ENCODE assay signal across 1 cellular context in the genomic region with DNA sequence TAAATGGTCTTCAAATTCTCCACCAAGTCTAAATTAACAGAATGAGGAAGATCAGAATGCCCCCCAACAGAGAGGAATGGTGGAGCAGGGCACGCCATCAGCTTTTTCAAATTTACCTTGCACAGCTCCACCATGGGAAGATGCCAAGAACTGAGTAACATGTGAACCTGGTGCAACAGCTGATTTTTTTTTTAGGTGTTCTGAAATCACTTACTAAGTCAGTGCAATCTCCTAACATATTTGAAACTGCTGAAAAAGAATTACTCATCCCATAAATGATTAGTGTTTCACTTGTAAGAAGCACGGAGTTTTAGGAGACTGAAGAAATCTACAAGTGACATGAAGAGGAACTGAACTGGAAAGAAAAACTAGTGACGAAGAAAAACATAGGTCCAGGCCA.
TF ChIP-seq lines count a peak whose summit lies in the region.

No MANE protein-coding gene starts in this region.

TF ChIP-seq in HEK293, 187 proteins besides CTCF, POLR2A, EP300 and RAD21 (continued from another document and continues in another):
- TF ChIP-seq, protein P1, sequence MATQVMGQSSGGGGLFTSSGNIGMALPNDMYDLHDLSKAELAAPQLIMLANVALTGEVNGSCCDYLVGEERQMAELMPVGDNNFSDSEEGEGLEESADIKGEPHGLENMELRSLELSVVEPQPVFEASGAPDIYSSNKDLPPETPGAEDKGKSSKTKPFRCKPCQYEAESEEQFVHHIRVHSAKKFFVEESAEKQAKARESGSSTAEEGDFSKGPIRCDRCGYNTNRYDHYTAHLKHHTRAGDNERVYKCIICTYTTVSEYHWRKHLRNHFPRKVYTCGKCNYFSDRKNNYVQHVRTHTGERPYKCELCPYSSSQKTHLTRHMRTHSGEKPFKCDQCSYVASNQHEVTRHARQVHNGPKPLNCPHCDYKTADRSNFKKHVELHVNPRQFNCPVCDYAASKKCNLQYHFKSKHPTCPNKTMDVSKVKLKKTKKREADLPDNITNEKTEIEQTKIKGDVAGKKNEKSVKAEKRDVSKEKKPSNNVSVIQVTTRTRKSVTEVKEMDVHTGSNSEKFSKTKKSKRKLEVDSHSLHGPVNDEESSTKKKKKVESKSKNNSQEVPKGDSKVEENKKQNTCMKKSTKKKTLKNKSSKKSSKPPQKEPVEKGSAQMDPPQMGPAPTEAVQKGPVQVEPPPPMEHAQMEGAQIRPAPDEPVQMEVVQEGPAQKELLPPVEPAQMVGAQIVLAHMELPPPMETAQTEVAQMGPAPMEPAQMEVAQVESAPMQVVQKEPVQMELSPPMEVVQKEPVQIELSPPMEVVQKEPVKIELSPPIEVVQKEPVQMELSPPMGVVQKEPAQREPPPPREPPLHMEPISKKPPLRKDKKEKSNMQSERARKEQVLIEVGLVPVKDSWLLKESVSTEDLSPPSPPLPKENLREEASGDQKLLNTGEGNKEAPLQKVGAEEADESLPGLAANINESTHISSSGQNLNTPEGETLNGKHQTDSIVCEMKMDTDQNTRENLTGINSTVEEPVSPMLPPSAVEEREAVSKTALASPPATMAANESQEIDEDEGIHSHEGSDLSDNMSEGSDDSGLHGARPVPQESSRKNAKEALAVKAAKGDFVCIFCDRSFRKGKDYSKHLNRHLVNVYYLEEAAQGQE (tag by site-specific recombination; IDR thresholded peaks at IDR 0.05), result no peak
- TF ChIP-seq KLF7 (tag by site-specific recombination; IDR thresholded peaks at IDR 0.05; ENCODE audit: borderline replicate concordance) (no peak), GLI4 (tag by site-specific recombination; IDR thresholded peaks at IDR 0.05) (no peak), ZNF530 (tag by site-specific recombination; IDR thresholded peaks at IDR 0.05; ENCODE audit: low read depth) (no peak), ZBTB26 (tag by site-specific recombination; optimal IDR thresholded peaks at IDR 0.05) (no peak), ZNF623 (tag by site-specific recombination; IDR thresholded peaks at IDR 0.05) (no peak), ZNF677 (tag by site-specific recombination; IDR thresholded peaks at IDR 0.05) (no peak), SCRT1 (tag by site-specific recombination; IDR thresholded peaks at IDR 0.05; ENCODE audit: borderline replicate concordance) (peak; percentile 90), ZNF645 (tag by site-specific recombination; IDR thresholded peaks at IDR 0.05) (no peak), ZNF37A (tag by site-specific recombination; IDR thresholded peaks at IDR 0.05) (no peak), SCRT2 (tag by site-specific recombination; IDR thresholded peaks at IDR 0.05) (peak; percentile 96), PRDM10 (tag by site-specific recombination; IDR thresholded peaks at IDR 0.05) (no peak), PRDM1 (tag by site-specific recombination; IDR thresholded peaks at IDR 0.05) (peak; percentile 23), ZNF423 (tag by site-specific recombination; IDR thresholded peaks at IDR 0.05) (no peak), ZNF660 (tag by site-specific recombination; IDR thresholded peaks at IDR 0.05) (no peak), ZNF629 (tag by site-specific recombination; IDR thresholded peaks at IDR 0.05) (peak; percentile 78), ZNF341 (tag by site-specific recombination; IDR thresholded peaks at IDR 0.05; ENCODE audit: low read depth) (no peak), ZNF670 (tag by site-specific recombination; IDR thresholded peaks at IDR 0.05; ENCODE audit: low read depth) (no peak), PRDM4 (tag by site-specific recombination; IDR thresholded peaks at IDR 0.05) (peak; percentile 88), ZNF266 (tag by site-specific recombination; IDR thresholded peaks at IDR 0.05; ENCODE audit: low read depth) (no peak), PRDM6 (tag by site-specific recombination; IDR thresholded peaks at IDR 0.05) (peak; percentile 90), ZBTB7A (tag by site-specific recombination; IDR thresholded peaks at IDR 0.05; ENCODE audit: low read depth) (no peak), AEBP2 (tag by site-specific recombination; IDR thresholded peaks at IDR 0.05; ENCODE audit: borderline replicate concordance) (no peak), ZNF175 (tag by site-specific recombination; IDR thresholded peaks at IDR 0.05) (no peak), ZNF2 (tag by site-specific recombination; IDR thresholded peaks at IDR 0.05) (no peak), SP7 (tag by site-specific recombination; IDR thresholded peaks at IDR 0.05) (0 out of 2 replicates have a peak, but pooled peaks have one; percentile 16), ZNF114 (tag by site-specific recombination; IDR thresholded peaks at IDR 0.05) (no peak), ZNF426 (tag by site-specific recombination; IDR thresholded peaks at IDR 0.05) (no peak), FEZF1 (tag by site-specific recombination; IDR thresholded peaks at IDR 0.05) (no peak), EGR2 (tag by site-specific recombination; IDR thresholded peaks at IDR 0.05; ENCODE audit: low read depth) (no peak), ZBTB21 (tag by site-specific recombination; IDR thresholded peaks at IDR 0.05) (no peak), ZBTB20 (tag by site-specific recombination; IDR thresholded peaks at IDR 0.05) (no peak), ZSCAN16 (tag by site-specific recombination; IDR thresholded peaks at IDR 0.05) (peak; percentile 84; the same call in 1 of the 2 replicates), ZNF610 (tag by site-specific recombination; IDR thresholded peaks at IDR 0.05; ENCODE audit: borderline replicate concordance) (no peak), ZNF843 (tag by site-specific recombination; IDR thresholded peaks at IDR 0.05) (no peak)
- TF ChIP-seq, protein P2, sequence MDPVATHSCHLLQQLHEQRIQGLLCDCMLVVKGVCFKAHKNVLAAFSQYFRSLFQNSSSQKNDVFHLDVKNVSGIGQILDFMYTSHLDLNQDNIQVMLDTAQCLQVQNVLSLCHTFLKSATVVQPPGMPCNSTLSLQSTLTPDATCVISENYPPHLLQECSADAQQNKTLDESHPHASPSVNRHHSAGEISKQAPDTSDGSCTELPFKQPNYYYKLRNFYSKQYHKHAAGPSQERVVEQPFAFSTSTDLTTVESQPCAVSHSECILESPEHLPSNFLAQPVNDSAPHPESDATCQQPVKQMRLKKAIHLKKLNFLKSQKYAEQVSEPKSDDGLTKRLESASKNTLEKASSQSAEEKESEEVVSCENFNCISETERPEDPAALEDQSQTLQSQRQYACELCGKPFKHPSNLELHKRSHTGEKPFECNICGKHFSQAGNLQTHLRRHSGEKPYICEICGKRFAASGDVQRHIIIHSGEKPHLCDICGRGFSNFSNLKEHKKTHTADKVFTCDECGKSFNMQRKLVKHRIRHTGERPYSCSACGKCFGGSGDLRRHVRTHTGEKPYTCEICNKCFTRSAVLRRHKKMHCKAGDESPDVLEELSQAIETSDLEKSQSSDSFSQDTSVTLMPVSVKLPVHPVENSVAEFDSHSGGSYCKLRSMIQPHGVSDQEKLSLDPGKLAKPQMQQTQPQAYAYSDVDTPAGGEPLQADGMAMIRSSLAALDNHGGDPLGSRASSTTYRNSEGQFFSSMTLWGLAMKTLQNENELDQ (tag by site-specific recombination; IDR thresholded peaks at IDR 0.05; ENCODE audit: low read depth), result no peak
- TF ChIP-seq, protein P3, sequence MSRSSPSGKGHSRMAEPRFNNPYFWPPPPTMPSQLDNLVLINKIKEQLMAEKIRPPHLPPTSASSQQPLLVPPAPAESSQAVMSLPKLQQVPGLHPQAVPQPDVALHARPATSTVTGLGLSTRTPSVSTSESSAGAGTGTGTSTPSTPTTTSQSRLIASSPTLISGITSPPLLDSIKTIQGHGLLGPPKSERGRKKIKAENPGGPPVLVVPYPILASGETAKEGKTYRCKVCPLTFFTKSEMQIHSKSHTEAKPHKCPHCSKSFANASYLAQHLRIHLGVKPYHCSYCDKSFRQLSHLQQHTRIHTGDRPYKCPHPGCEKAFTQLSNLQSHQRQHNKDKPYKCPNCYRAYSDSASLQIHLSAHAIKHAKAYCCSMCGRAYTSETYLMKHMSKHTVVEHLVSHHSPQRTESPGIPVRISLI (tag by site-specific recombination; IDR thresholded peaks at IDR 0.05), result no peak
- TF ChIP-seq, protein P4, sequence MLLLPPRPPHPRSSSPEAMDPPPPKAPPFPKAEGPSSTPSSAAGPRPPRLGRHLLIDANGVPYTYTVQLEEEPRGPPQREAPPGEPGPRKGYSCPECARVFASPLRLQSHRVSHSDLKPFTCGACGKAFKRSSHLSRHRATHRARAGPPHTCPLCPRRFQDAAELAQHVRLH (tag by site-specific recombination; IDR thresholded peaks at IDR 0.05), result no peak
